ENCODE assay signal across 17 cellular contexts in genomic region chr18:37529863-37530262, GRCh38. TPM values are rescaled to one million over a fixed set of nuclear protein-coding genes. Genes with fewer than 3 reads are reported as not detected.
DNase-seq lines count a peak whose midpoint lies in the region; ATAC-seq and TF ChIP-seq lines count a peak whose summit lies in the region.
"Had no signal": no experiment of that assay in that cellular context is flagged by ENCODE, and none has a peak within 500 bp of the region (broad histone marks: within the 10 kb centered on the region; RNA-seq: fewer than 3 reads in every experiment).

No MANE protein-coding gene starts in this region.

- H3K36me3 ChIP-seq in OCI-LY7 (ENCODE audit: insufficient read depth, low read length), result no peaks in the 10 kb centered on the region
- H3K36me3 ChIP-seq in vagina, result no peaks in the 10 kb centered on the region

- intact Hi-C loops in OCI-LY7 (cut with micrococcal nuclease; ENCODE audit: unreplicated experiment), result no loop called here
- intact Hi-C loops in vagina (cut with DNase I), result no loop called here

- H3K9me2 ChIP-seq in OCI-LY7 (ENCODE audit: insufficient read depth, low read length), result no peaks in the 10 kb centered on the region

- no peaks in the 10 kb centered on the region for H4K20me1 ChIP-seq in OCI-LY7 (ENCODE audit: insufficient read depth, low read length)

- no TSS peak for BruUV-seq in OCI-LY7 (replicated peaks; lab: Mats Ljungman, UMichigan)

- in situ Hi-C loops in GM13976 (cut with MboI; ENCODE audit: low sequenced_read_pairs, unreplicated experiment), result no loop called here

- ATAC-seq in GM19455 (IDR thresholded peaks at IDR 0.05; ENCODE audit: unreplicated experiment) (peak; percentile 86), HG02884 (IDR thresholded peaks at IDR 0.05; ENCODE audit: unreplicated experiment) (peak; percentile 66)

- H3K9me3 ChIP-seq in OCI-LY7 (ENCODE audit: low read length), result no peaks in the 10 kb centered on the region
- H3K9me3 ChIP-seq in vagina, result no peaks in the 10 kb centered on the region

- POLR2A ChIA-PET in OCI-LY7 (lab: Charles Lee), result no interaction called here

- DNase-seq in GM13976 (ENCODE audit: low spot score) (peak; percentile 57), OCI-LY7 (ENCODE audit: low spot score) (peak; percentile 66), vagina (ENCODE audit: extremely low spot score in 2 of 2) (no peak), NCI-H82 treated with DMSO at 0.1 percent for 48 hours (lab: John Stamatoyannopoulos, UW; ENCODE audit: unreplicated experiment) (no peak), retina (no peak), CD1c-positive myeloid dendritic cell (ENCODE audit: extremely low spot score) (no peak)
- DNase-seq: activated T-cell treated with anti-CD3 and anti-CD28 coated beads, Interleukin-2, amount 50 U/mL, for 1 hour; aorta; CD4-positive, CD25-positive, alpha-beta regulatory T cell; HFFc6; NCI-H2227 treated with DMSO at 0.1 percent for 48 hours; stimulated activated CD8-positive, alpha-beta memory T cell treated with anti-CD3 and anti-CD28 coated beads, Interleukin-4, amount 100 ng/mL, for 48 hours had no signal

- no peak for TF ChIP-seq POLR2A in vagina (IDR thresholded peaks at IDR 0.05)

- H3K4me1 ChIP-seq in OCI-LY7 (ENCODE audit: insufficient read depth, low read length, poor library complexity, severe bottlenecking) (peaks cover 94% of the 10 kb centered on the region), vagina (no peaks in the 10 kb centered on the region)

- H3K27ac ChIP-seq in OCI-LY7 (ENCODE audit: low read depth, low read length, poor library complexity, severe bottlenecking) (peak overlapping the region; percentile 99), vagina (no peak overlapping the region)
- H3K27ac ChIP-seq: KMS-11, VCaP had no signal

- no peaks in the 10 kb centered on the region for H3K79me2 ChIP-seq in OCI-LY7 (ENCODE audit: insufficient read depth, low read depth, low read length)

- TF ChIP-seq CTCF in GM13976 (IDR thresholded peaks at IDR 0.05; ENCODE audit: borderline replicate concordance, control extremely low read depth, extremely low read depth, insufficient read depth, missing control alignments) (no peak), OCI-LY7 (conservative IDR thresholded peaks at IDR 0.05; ENCODE audit: low read length) (no peak), vagina (IDR thresholded peaks at IDR 0.05) (no peak)

- peak overlapping the region; percentile 75; the same call in 1 of the 2 replicates for H2AFZ ChIP-seq in OCI-LY7 (ENCODE audit: low read length)

- CTCF ChIA-PET in OCI-LY7 (lab: Charles Lee; ENCODE audit: unreplicated experiment), result no interaction called here

- peak overlapping the region; percentile 29 for H3K4me3 ChIP-seq in OCI-LY7 (ENCODE audit: low read depth, low read length, poor library complexity, severe bottlenecking)
- no peak overlapping the region for H3K4me3 ChIP-seq in vagina

- H3K27me3 ChIP-seq in vagina, result no peaks in the 10 kb centered on the region

- peak overlapping the region; percentile 46 for H3K4me2 ChIP-seq in OCI-LY7 (ENCODE audit: low read length)
- H3K4me2 ChIP-seq: KMS-11 had no signal

RNA-seq across cellular contexts. Expression of gene CELF4, which starts 35.7 kb away (rescaled TPM):
- not detected in 2 replicates for total RNA-seq in OCI-LY7 (2014; rRNA removed; shearing (Covaris generic))
- total RNA-seq in OCI-LY7 (2022) (not detected in 2 replicates), vagina (2.2 TPM)
- total RNA-seq: aorta; CD4-positive, CD25-positive, alpha-beta regulatory T cell; HFFc6; RPMI7951 had no signal

Comparison
In these comparisons a context has a peak if more than half of its experiments do, and no peak if none do; other contexts are left out.
1. DNase-seq: peak in GM13976 (single experiment) and OCI-LY7 (single experiment); none in vagina (0 of 2), NCI-H82 treated with DMSO at 0.1 percent for 48 hours (single experiment), retina (single experiment) and CD1c-positive myeloid dendritic cell (single experiment).